ENCODE assay signal across 17 cellular contexts in the genomic region with DNA sequence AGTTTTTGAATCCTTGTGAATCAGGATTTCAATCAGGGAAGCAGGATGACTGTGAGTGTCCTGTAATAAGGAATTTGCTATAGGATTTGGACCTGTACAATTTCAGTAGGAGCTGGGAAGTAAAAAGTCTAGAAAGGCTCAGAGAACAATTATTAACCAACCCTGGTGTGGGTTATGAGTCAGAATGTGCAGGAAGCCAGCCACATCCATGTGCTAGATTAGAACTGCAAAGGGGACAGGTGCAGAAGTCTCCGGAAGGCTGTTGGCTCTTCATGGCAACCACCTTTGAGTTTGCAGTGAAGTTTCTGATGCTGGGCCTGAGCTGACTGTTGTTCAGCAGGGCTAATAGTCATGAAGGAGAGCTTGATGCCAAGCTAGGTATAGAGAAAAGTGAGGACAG.
DNase-seq lines count a peak whose midpoint lies in the region; ATAC-seq, FAIRE-seq and TF ChIP-seq lines count a peak whose summit lies in the region.
"Had no signal": no experiment of that assay in that cellular context is flagged by ENCODE, and none has a peak within 500 bp of the region (broad histone marks: within the 10 kb centered on the region; RNA-seq: fewer than 3 reads in every experiment).

No MANE protein-coding gene starts in this region.

- no peak overlapping the region for H3K14ac ChIP-seq in mesenchymal stem cell (ENCODE audit: low read length in 2 of 2)

- H4K20me1 ChIP-seq in endothelial cell of umbilical vein (replicated peaks; ENCODE audit: control insufficient read depth, extremely low read depth, insufficient read depth, low read length) = no peaks in the 10 kb centered on the region

- CTCF ChIA-PET in endothelial cell of umbilical vein (lab: Charles Lee) = interaction anchor here (0.8 to 1.7 kb wide), 4 partner anchors 10 to 76 kb away, joined by 3 to 6 read pairs (median 4); no protein-coding TSS in a partner anchor
- CTCF ChIA-PET in activated CD4-positive, alpha-beta memory T cell treated with anti-CD3 and anti-CD28 coated beads for 36 hours (lab: Charles Lee) = interaction anchor here (0.6 kb wide), 1 partner anchor 39 kb away, joined by 3 read pairs; no protein-coding TSS in a partner anchor

- H3K4me3 ChIP-seq in endothelial cell of umbilical vein (replicated peaks in 1 of 3; ENCODE audit: insufficient read depth in 1 of 3, low read depth in 1 of 3, low read length in 3 of 3) = no peak overlapping the region
- no peak overlapping the region for H3K4me3 ChIP-seq in mesenchymal stem cell (ENCODE audit: insufficient read depth in 1 of 2, low read depth in 1 of 2, low read length in 2 of 2)
- H3K4me3 ChIP-seq in dorsolateral prefrontal cortex = no peak overlapping the region
- H3K4me3 ChIP-seq: heart right ventricle had no signal

- TF ChIP-seq CTCF in endothelial cell of umbilical vein (IDR thresholded peaks at IDR 0.05; ENCODE audit: extremely low read depth in 1 of 2, insufficient read depth in 1 of 2, low read depth in 1 of 2, low read length in 2 of 2) (no peak), dorsolateral prefrontal cortex (IDR thresholded peaks at IDR 0.05 in 54 of 56, conservative IDR thresholded peaks at IDR 0.05 in 2 of 56; ENCODE audit: low read depth in 1 of 56, partially characterized antibody in 56 of 56) (no peak)

- no peaks in the 10 kb centered on the region for H3K9me1 ChIP-seq in endothelial cell of umbilical vein (replicated peaks; ENCODE audit: control insufficient read depth, extremely low read depth, insufficient read depth, low read length)

- no peaks in the 10 kb centered on the region for H3K79me2 ChIP-seq in endothelial cell of umbilical vein (ENCODE audit: control insufficient read depth, insufficient read depth, low read length)

- H3K9me3 ChIP-seq in endothelial cell of umbilical vein (replicated peaks; ENCODE audit: control insufficient read depth, insufficient read depth, low read length) (no peaks in the 10 kb centered on the region), mesenchymal stem cell (ENCODE audit: control insufficient read depth, low read length) (peaks cover 7% of the 10 kb centered on the region)

- no peak for TF ChIP-seq POLR2A in endothelial cell of umbilical vein (IDR thresholded peaks at IDR 0.05; ENCODE audit: low read depth, low read length)

- no peak for ATAC-seq in activated naive CD4-positive, alpha-beta T cell treated with anti-CD3 and anti-CD28 coated beads, Interleukin-2, amount 50 U/mL, for 72 hours
- ATAC-seq: effector memory CD8-positive, alpha-beta T cell; heart right ventricle; left ventricle myocardium superior; sciatic nerve had no signal

- H3K4me2 ChIP-seq in endothelial cell of umbilical vein (ENCODE audit: insufficient read depth, low read length) = peak overlapping the region; percentile 70
- no peak overlapping the region for H3K4me2 ChIP-seq in mesenchymal stem cell (ENCODE audit: low read length, poor library complexity, severe bottlenecking)

- no peak overlapping the region for H4K91ac ChIP-seq in mesenchymal stem cell (ENCODE audit: low read length)

- no peak overlapping the region for H3K4ac ChIP-seq in mesenchymal stem cell (ENCODE audit: low read depth in 1 of 2, low read length in 2 of 2)

- H3K36me3 ChIP-seq in endothelial cell of umbilical vein (ENCODE audit: control insufficient read depth in 2 of 2, extremely low read depth in 1 of 2, insufficient read depth in 2 of 2, low read length in 2 of 2) (no peaks in the 10 kb centered on the region), mesenchymal stem cell (ENCODE audit: control insufficient read depth in 1 of 2, insufficient read depth in 2 of 2, low read depth in 1 of 2, low read length in 2 of 2) (no peaks in the 10 kb centered on the region)
- H3K36me3 ChIP-seq: heart right ventricle had no signal

- 100% methylated on average over 1 of the region's 1 CpG for WGBS in mesenchymal stem cell

- no peak overlapping the region for H2BK5ac ChIP-seq in mesenchymal stem cell (ENCODE audit: low read depth, low read length, poor library complexity, severe bottlenecking)

- dilution Hi-C loops in endothelial cell of umbilical vein (cut with MboI; ENCODE audit: extremely low pct_ligation_motif_present, low sequenced_read_pairs) = no loop called here

- H3K27ac Mint-ChIP-seq in activated naive CD4-positive, alpha-beta T cell treated with anti-CD3 and anti-CD28 coated beads, Interleukin-2, amount 50 U/mL, for 72 hours = no peak overlapping the region
- no peak overlapping the region for H3K27ac Mint-ChIP-seq in activated CD4-positive, alpha-beta memory T cell treated with anti-CD3 and anti-CD28 coated beads for 36 hours
- H3K27ac Mint-ChIP-seq: effector memory CD8-positive, alpha-beta T cell had no signal

- H3K27ac ChIP-seq in endothelial cell of umbilical vein (ENCODE audit: insufficient read depth, low read depth, low read length) = peak overlapping the region; percentile 61
- H3K27ac ChIP-seq in mesenchymal stem cell (ENCODE audit: low read length, poor library complexity, severe bottlenecking) = peak overlapping the region; percentile 26
- no peak overlapping the region for H3K27ac ChIP-seq in dorsolateral prefrontal cortex
- H3K27ac ChIP-seq: heart right ventricle had no signal

- no TSS peak for BruUV-seq in endothelial cell of umbilical vein (replicated peaks; lab: Mats Ljungman, UMichigan)

- no peak overlapping the region for H2BK12ac ChIP-seq in mesenchymal stem cell (ENCODE audit: low read length in 2 of 2)

- DNase-seq in GM19238 (ENCODE audit: insufficient read length, low spot score) = peak; percentile 7
- peak; percentile 77 for DNase-seq in HT1080 (ENCODE audit: low read depth)
- peak; percentile 80 for DNase-seq in endothelial cell of umbilical vein (ENCODE audit: low read depth, low spot score)
- DNase-seq in mesenchymal stem cell = no peak
- no peak for DNase-seq in dorsolateral prefrontal cortex
- DNase-seq in amygdala (lab: John Stamatoyannopoulos, UW) = no peak
- DNase-seq in activated naive CD4-positive, alpha-beta T cell treated with anti-CD3 and anti-CD28 coated beads, Interleukin-2, amount 50 U/mL, for 72 hours (ENCODE audit: low spot score in 2 of 2) = no peak
- DNase-seq in activated CD4-positive, alpha-beta memory T cell treated with anti-CD3 and anti-CD28 coated beads for 36 hours = no peak
- DNase-seq: activated CD4-positive, alpha-beta T cell treated with anti-CD3 and anti-CD28 coated beads, Interleukin-2, amount 50 U/mL, for 1 hour; effector memory CD8-positive, alpha-beta T cell; heart right ventricle; KBM-7; left ventricle myocardium superior; NCI-H1930; NCI-H748 treated with DMSO at 0.1 percent for 48 hours; Right ventricle myocardium superior had no signal

- no peak overlapping the region for H3K18ac ChIP-seq in mesenchymal stem cell (ENCODE audit: low read depth in 1 of 2, low read length in 2 of 2)

- H3K4me1 ChIP-seq in endothelial cell of umbilical vein (ENCODE audit: control insufficient read depth, extremely low read depth, insufficient read depth, low read length) = peaks cover 44% of the 10 kb centered on the region
- H3K4me1 ChIP-seq in mesenchymal stem cell (ENCODE audit: control insufficient read depth, insufficient read depth, low read depth, low read length) = peaks cover 8% of the 10 kb centered on the region
- H3K4me1 ChIP-seq: heart right ventricle had no signal

- H2BK15ac ChIP-seq in mesenchymal stem cell (ENCODE audit: low read depth, poor library complexity, severe bottlenecking) = no peak overlapping the region

- H3K79me1 ChIP-seq in mesenchymal stem cell (replicated peaks; ENCODE audit: low read length, poor library complexity, severe bottlenecking) = no peaks in the 10 kb centered on the region

- peaks cover 7 to 23% of the 10 kb centered on the region in 2 donors for H3K9me3 Mint-ChIP-seq in activated naive CD4-positive, alpha-beta T cell treated with anti-CD3 and anti-CD28 coated beads, Interleukin-2, amount 50 U/mL, for 72 hours
- peaks cover 14% of the 10 kb centered on the region for H3K9me3 Mint-ChIP-seq in activated CD4-positive, alpha-beta memory T cell treated with anti-CD3 and anti-CD28 coated beads for 36 hours

- no peak overlapping the region for H3K4me3 Mint-ChIP-seq in activated CD4-positive, alpha-beta memory T cell treated with anti-CD3 and anti-CD28 coated beads for 36 hours
- H3K4me3 Mint-ChIP-seq: effector memory CD8-positive, alpha-beta T cell had no signal

- no peak overlapping the region for H3K23ac ChIP-seq in mesenchymal stem cell (ENCODE audit: low read length in 2 of 2)

- no peak overlapping the region for H2AK5ac ChIP-seq in mesenchymal stem cell (ENCODE audit: low read length, severe bottlenecking)

- H4K8ac ChIP-seq in mesenchymal stem cell (ENCODE audit: low read length) = no peak overlapping the region

- intact Hi-C loops in endothelial cell of umbilical vein (cut with micrococcal nuclease) (loop anchor here (5.0 kb wide), 1 partner anchor 86 kb away; no protein-coding TSS in a partner anchor), dorsolateral prefrontal cortex (cut with DNase I) (no loop called here)
- intact Hi-C loops in activated CD4-positive, alpha-beta memory T cell treated with anti-CD3 and anti-CD28 coated beads for 36 hours (cut with micrococcal nuclease) = no loop called here

- FAIRE-seq in endothelial cell of umbilical vein (lab: Jason Lieb, UNC) = peak; percentile 76

- H2BK120ac ChIP-seq in mesenchymal stem cell (ENCODE audit: low read depth, low read length) = no peak overlapping the region

- no peak overlapping the region for H2AFZ ChIP-seq in endothelial cell of umbilical vein (ENCODE audit: low read depth, low read length)
- no peak overlapping the region for H2AFZ ChIP-seq in mesenchymal stem cell (ENCODE audit: low read depth, low read length)

- no peaks in the 10 kb centered on the region for H3K4me1 Mint-ChIP-seq in activated CD4-positive, alpha-beta memory T cell treated with anti-CD3 and anti-CD28 coated beads for 36 hours (ENCODE audit: low read depth)

- POLR2A ChIA-PET in endothelial cell of umbilical vein (lab: Charles Lee) = no interaction called here
- POLR2A ChIA-PET in activated CD4-positive, alpha-beta memory T cell treated with anti-CD3 and anti-CD28 coated beads for 36 hours (lab: Charles Lee) = no interaction called here

- H3K9ac ChIP-seq in endothelial cell of umbilical vein (replicated peaks; ENCODE audit: extremely low read depth, insufficient read depth, low read length) = no peak overlapping the region
- H3K9ac ChIP-seq in mesenchymal stem cell (ENCODE audit: low read length) = no peak overlapping the region

- H3K36me3 Mint-ChIP-seq in activated naive CD4-positive, alpha-beta T cell treated with anti-CD3 and anti-CD28 coated beads, Interleukin-2, amount 50 U/mL, for 72 hours = peaks cover 0 to 15% of the 10 kb centered on the region in 2 donors
- H3K36me3 Mint-ChIP-seq in activated CD4-positive, alpha-beta memory T cell treated with anti-CD3 and anti-CD28 coated beads for 36 hours = no peaks in the 10 kb centered on the region

- no peaks in the 10 kb centered on the region for H3K27me3 ChIP-seq in endothelial cell of umbilical vein (ENCODE audit: control insufficient read depth in 2 of 2, insufficient read depth in 2 of 2, low read length in 2 of 2)
- H3K27me3 ChIP-seq in mesenchymal stem cell (ENCODE audit: control insufficient read depth in 1 of 2, insufficient read depth in 1 of 2, low read length in 2 of 2) = peaks cover 0 to 3% of the 10 kb centered on the region in 2 experiments
- H3K27me3 ChIP-seq in dorsolateral prefrontal cortex = no peaks in the 10 kb centered on the region
- H3K27me3 ChIP-seq: heart right ventricle had no signal

- peaks cover 2% of the 10 kb centered on the region for H3K27me3 Mint-ChIP-seq in activated CD4-positive, alpha-beta memory T cell treated with anti-CD3 and anti-CD28 coated beads for 36 hours

Comparison
In these comparisons a context has a peak if more than half of its experiments do, and no peak if none do; other contexts are left out.
1. DNase-seq: peak in GM19238 (single experiment), HT1080 (single experiment) and endothelial cell of umbilical vein (single experiment); none in mesenchymal stem cell (single experiment), dorsolateral prefrontal cortex (0 of 10), amygdala (0 of 56), activated naive CD4-positive, alpha-beta T cell treated with anti-CD3 and anti-CD28 coated beads, Interleukin-2, amount 50 U/mL, for 72 hours (0 of 2) and activated CD4-positive, alpha-beta memory T cell treated with anti-CD3 and anti-CD28 coated beads for 36 hours (single experiment).
2. H3K27ac ChIP-seq: peak in endothelial cell of umbilical vein (single experiment) and mesenchymal stem cell (single experiment); none in dorsolateral prefrontal cortex (0 of 59).